Comparison of ENCODE assay signal across 10 cellular contexts in genomic region chr7:78134256-78134655, GRCh38.
DNase-seq lines count a peak whose midpoint lies in the region; ATAC-seq and TF ChIP-seq lines count a peak whose summit lies in the region.
"Had no signal": no experiment of that assay in that cellular context is flagged by ENCODE, and none has a peak within 500 bp of the region (broad histone marks: within the 10 kb centered on the region; RNA-seq: fewer than 3 reads in every experiment).

No MANE protein-coding gene starts in this region.

- no TSS peak for BruUV-seq in Panc1 (replicated peaks; lab: Mats Ljungman, UMichigan)

- in situ Hi-C loops in Panc1 (cut with HindIII; ENCODE audit: low pct_unique_long_range_greater_than_20kb, low sequenced_read_pairs) = no loop called here

- TF ChIP-seq POLR2A in tibial nerve (IDR thresholded peaks at IDR 0.05) = no peak

- CTCF ChIA-PET in Panc1 (lab: Charles Lee) = interaction anchor here (0.9 to 1.1 kb wide), 2 partner anchors 13 to 162 kb away, joined by 3 read pairs; no protein-coding TSS in a partner anchor

- H3K9me3 Mint-ChIP-seq in activated naive CD4-positive, alpha-beta T cell treated with anti-CD3 and anti-CD28 coated beads, Interleukin-2, amount 50 U/mL, for 72 hours = no peaks in the 10 kb centered on the region
- H3K9me3 Mint-ChIP-seq: naive B cell; T-helper 1 cell treated with Interleukin-12 subunit alpha and Interleukin-12 subunit beta and Interleukin-4 antibody, amounts not matched to agents 30 μg/mL and 1 μg/mL, for 36 hours had no signal

- TF ChIP-seq CTCF in Panc1 (IDR thresholded peaks at IDR 0.05) = peak; percentile 64
- TF ChIP-seq CTCF in tibial nerve (IDR thresholded peaks at IDR 0.05) = peak in 4 of 5 experiments; percentile 11 to 37 (median 15)
- TF ChIP-seq CTCF in colonic mucosa (IDR thresholded peaks at IDR 0.05) = no peak

- H3K27ac ChIP-seq in Panc1 (ENCODE audit: low read length) (no peak overlapping the region), tibial nerve (no peak overlapping the region), colonic mucosa (no peak overlapping the region)

- H3K27me3 ChIP-seq in Panc1 (ENCODE audit: control insufficient read depth, insufficient read depth, low read length) = peaks cover 6% of the 10 kb centered on the region; the same call in 1 of the 2 replicates
- no peaks in the 10 kb centered on the region for H3K27me3 ChIP-seq in tibial nerve
- no peaks in the 10 kb centered on the region for H3K27me3 ChIP-seq in colonic mucosa

- H3K36me3 ChIP-seq in Panc1 (ENCODE audit: control insufficient read depth, insufficient read depth, low read length) (no peaks in the 10 kb centered on the region), tibial nerve (peaks cover 0 to 17% (median 0%) of the 10 kb centered on the region in 3 donors), colonic mucosa (no peaks in the 10 kb centered on the region)

- H3K27ac Mint-ChIP-seq in activated naive CD4-positive, alpha-beta T cell treated with anti-CD3 and anti-CD28 coated beads, Interleukin-2, amount 50 U/mL, for 72 hours = no peak overlapping the region
- H3K27ac Mint-ChIP-seq: T-helper 1 cell treated with Interleukin-12 subunit alpha and Interleukin-12 subunit beta and Interleukin-4 antibody, amounts not matched to agents 30 μg/mL and 1 μg/mL, for 36 hours had no signal

- H3K36me3 Mint-ChIP-seq in activated naive CD4-positive, alpha-beta T cell treated with anti-CD3 and anti-CD28 coated beads, Interleukin-2, amount 50 U/mL, for 72 hours = no peaks in the 10 kb centered on the region
- H3K36me3 Mint-ChIP-seq: naive B cell had no signal

- TF ChIP-seq EP300 in tibial nerve (IDR thresholded peaks at IDR 0.05) = no peak

- WGBS in tibial nerve, 2 donors = 31 to 33% methylated on average over 2 of the region's 2 CpGs

- DNase-seq in EH (ENCODE audit: low read depth) (peak; percentile 93), Panc1 (ENCODE audit: low read depth, low spot score) (peak; percentile 28), foreskin melanocyte (peak; percentile 71), tibial nerve (ENCODE audit: low spot score in 2 of 2) (no peak), colonic mucosa (no peak)
- DNase-seq in activated naive CD4-positive, alpha-beta T cell treated with anti-CD3 and anti-CD28 coated beads, Interleukin-2, amount 50 U/mL, for 72 hours (ENCODE audit: low spot score in 2 of 2) = no peak
- DNase-seq: naive B cell had no signal

- H3K9ac ChIP-seq in colonic mucosa (ENCODE audit: low read depth in 2 of 2, low read length in 2 of 2) = no peak overlapping the region

- peak; percentile 68 for ATAC-seq in HG03342 (IDR thresholded peaks at IDR 0.05; ENCODE audit: unreplicated experiment)
- ATAC-seq in Panc1 = no peak
- no peak for ATAC-seq in activated naive CD4-positive, alpha-beta T cell treated with anti-CD3 and anti-CD28 coated beads, Interleukin-2, amount 50 U/mL, for 72 hours
- no peak for ATAC-seq in GM19324 (IDR thresholded peaks at IDR 0.05; ENCODE audit: low FRiP score, unreplicated experiment)

- intact Hi-C loops in Panc1 (cut with micrococcal nuclease; ENCODE audit: unreplicated experiment) (no loop called here), colonic mucosa (cut with DNase I) (no loop called here)

- H3K9me3 ChIP-seq in Panc1 (ENCODE audit: control insufficient read depth, insufficient read depth, low read depth, low read length) = no peaks in the 10 kb centered on the region
- no peaks in the 10 kb centered on the region for H3K9me3 ChIP-seq in tibial nerve
- H3K9me3 ChIP-seq in colonic mucosa = no peaks in the 10 kb centered on the region

- no peaks in the 10 kb centered on the region for H3K4me1 ChIP-seq in Panc1 (ENCODE audit: control insufficient read depth, insufficient read depth, low read length)
- peaks cover 0 to 3% (median 0%) of the 10 kb centered on the region in 4 donors for H3K4me1 ChIP-seq in tibial nerve
- H3K4me1 ChIP-seq in colonic mucosa = no peaks in the 10 kb centered on the region

- H3K4me3 ChIP-seq in Panc1 (ENCODE audit: low read depth in 2 of 2, low read length in 2 of 2) = no peak overlapping the region
- H3K4me3 ChIP-seq in tibial nerve = no peak overlapping the region
- no peak overlapping the region for H3K4me3 ChIP-seq in colonic mucosa

- POLR2A ChIA-PET in Panc1 (lab: Charles Lee) = no interaction called here

Comparison
In these comparisons a context has a peak if more than half of its experiments do, and no peak if none do; other contexts are left out.
1. DNase-seq: peak in EH (single experiment), Panc1 (single experiment) and foreskin melanocyte (single experiment); none in tibial nerve (0 of 2), colonic mucosa (single experiment) and activated naive CD4-positive, alpha-beta T cell treated with anti-CD3 and anti-CD28 coated beads, Interleukin-2, amount 50 U/mL, for 72 hours (0 of 2).